28 cellular contexts compared by ENCODE assay signal in the genomic region with DNA sequence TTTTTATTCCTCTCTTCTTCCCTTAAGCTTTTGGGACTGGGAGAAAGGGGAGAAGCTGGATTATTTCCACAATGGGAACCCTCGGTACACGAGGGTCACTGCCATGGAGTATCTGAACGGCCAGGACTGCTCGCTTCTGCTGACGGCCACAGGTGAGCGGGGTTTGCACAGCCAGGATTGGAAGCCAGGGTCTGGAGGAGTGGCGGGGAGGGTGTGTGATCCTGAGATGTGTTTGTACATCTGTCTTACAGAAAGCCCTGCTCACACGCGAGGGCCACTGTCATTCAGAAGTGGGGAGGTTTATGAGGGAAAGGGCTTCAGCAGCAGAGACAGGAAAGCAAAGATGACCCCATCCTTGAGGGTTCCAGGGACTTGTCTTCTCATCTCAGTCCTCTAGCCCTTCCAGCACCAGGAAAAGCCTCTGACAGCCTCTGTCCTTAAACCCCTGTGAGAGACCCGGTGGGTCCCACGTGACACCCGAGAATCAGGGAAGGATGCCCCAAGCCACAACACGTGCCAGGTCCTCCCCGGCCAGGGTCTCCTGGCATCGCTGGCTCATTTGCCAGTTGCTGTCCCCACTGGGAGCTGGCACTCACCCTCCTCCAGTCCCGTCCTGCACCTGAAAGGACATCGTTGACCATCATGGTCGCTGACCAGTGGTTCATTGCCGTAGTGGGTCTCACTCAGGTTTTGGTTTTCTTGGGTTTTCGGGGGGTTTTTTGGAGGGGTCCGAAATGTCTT. TPM values are rescaled to one million over a fixed set of nuclear protein-coding genes. Genes with fewer than 3 reads are reported as not detected.
DNase-seq lines count a peak whose midpoint lies in the region; ATAC-seq and TF ChIP-seq lines count a peak whose summit lies in the region.
"Had no signal": no experiment of that assay in that cellular context is flagged by ENCODE, and none has a peak within 500 bp of the region (broad histone marks: within the 10 kb centered on the region; RNA-seq: fewer than 3 reads in every experiment).

No MANE protein-coding gene starts in this region.

- DNase-seq in T-helper 1 cell (no peak), chondrocyte (ENCODE audit: low spot score) (peak; percentile 79), osteoblast (ENCODE audit: insufficient read length, low spot score, missing footprints) (peak; percentile 79), C1 segment of cervical spinal cord (lab: John Stamatoyannopoulos, UW) (no peak), G401 (ENCODE audit: low spot score) (no peak)
- DNase-seq: activated CD4-positive, alpha-beta T cell treated with anti-CD3 and anti-CD28 coated beads for 4 hours; activated naive CD4-positive, alpha-beta T cell treated with anti-CD3 and anti-CD28 coated beads for 36 hours; activated T-cell treated with anti-CD3 and anti-CD28 coated beads, Interleukin-2, amount 50 U/mL, for 4 hours; amniotic stem cell; Caco-2; HCEC 1CT; hippocampal formation; Karpas-422; mesenchymal stem cell; NCI-H1930; NCI-H526; SIG-M5; T-helper 9 cell; trophoblast cell had no signal

- in situ Hi-C loops in G401 (cut with HindIII; ENCODE audit: low sequenced_read_pairs) = no loop called here

- H3K27me3 ChIP-seq in BLaER1 = peaks cover 54% of the 10 kb centered on the region
- H3K27me3 ChIP-seq in osteoblast (ENCODE audit: insufficient read depth, low read length) = no peaks in the 10 kb centered on the region
- H3K27me3 ChIP-seq: gastroesophageal sphincter had no signal

- H3K36me3 ChIP-seq in BLaER1 (peaks cover 62% of the 10 kb centered on the region), osteoblast (ENCODE audit: insufficient read depth, low read length) (peaks cover 11% of the 10 kb centered on the region)

- H3K79me2 ChIP-seq in osteoblast (ENCODE audit: insufficient read depth, low read length) = no peaks in the 10 kb centered on the region

- H3K9me3 ChIP-seq in BLaER1 = 0 out of 2 replicates have a peak, but pooled peaks cover 4% of the 10 kb centered on the region
- H3K9me3 ChIP-seq in osteoblast (ENCODE audit: low read depth, low read length) = no peaks in the 10 kb centered on the region
- H3K9me3 ChIP-seq: Caco-2, gastroesophageal sphincter had no signal

- peak overlapping the region; percentile 49 for H3K27ac Mint-ChIP-seq in T-helper 1 cell treated with Interleukin-12 subunit alpha and Interleukin-12 subunit beta and Interleukin-4 antibody, amounts not matched to agents 30 μg/mL and 1 μg/mL, for 36 hours
- H3K27ac Mint-ChIP-seq in chondrocyte (ENCODE audit: unreplicated experiment) = peak overlapping the region; percentile 12
- H3K27ac Mint-ChIP-seq: activated naive CD4-positive, alpha-beta T cell treated with anti-CD3 and anti-CD28 coated beads for 36 hours; progenitor cell of endocrine pancreas; stimulated activated effector memory CD8-positive, alpha-beta T cell treated with anti-CD3 and anti-CD28 coated beads, Interleukin-12 subunit alpha, Interleukin-12 subunit beta, amount 100 ng/mL, for 72 hours had no signal

- peaks cover 89% of the 10 kb centered on the region for H4K20me1 ChIP-seq in BLaER1
- no peaks in the 10 kb centered on the region for H4K20me1 ChIP-seq in osteoblast (ENCODE audit: insufficient read depth, low read length)

- no peak overlapping the region for H3K27ac ChIP-seq in BLaER1
- H3K27ac ChIP-seq in osteoblast (ENCODE audit: low read depth, low read length) = no peak overlapping the region
- H3K27ac ChIP-seq: 22Rv1, VCaP had no signal

- H3K36me3 Mint-ChIP-seq in T-helper 1 cell treated with Interleukin-12 subunit alpha and Interleukin-12 subunit beta and Interleukin-4 antibody, amounts not matched to agents 30 μg/mL and 1 μg/mL, for 36 hours (ENCODE audit: low read depth) = peaks cover 32% of the 10 kb centered on the region
- H3K36me3 Mint-ChIP-seq in chondrocyte (ENCODE audit: low read depth) = peaks cover 13% of the 10 kb centered on the region

- no peak overlapping the region for H2AFZ ChIP-seq in osteoblast (ENCODE audit: low read length)

- no peak overlapping the region for H3K9ac ChIP-seq in BLaER1

- no peaks in the 10 kb centered on the region for H3K27me3 Mint-ChIP-seq in T-helper 1 cell treated with Interleukin-12 subunit alpha and Interleukin-12 subunit beta and Interleukin-4 antibody, amounts not matched to agents 30 μg/mL and 1 μg/mL, for 36 hours (ENCODE audit: low read depth)
- H3K27me3 Mint-ChIP-seq in chondrocyte (ENCODE audit: low read depth) = no peaks in the 10 kb centered on the region
- H3K27me3 Mint-ChIP-seq: progenitor cell of endocrine pancreas had no signal

- H3K4me2 ChIP-seq in BLaER1 = peak overlapping the region; percentile 75
- H3K4me2 ChIP-seq in osteoblast (ENCODE audit: insufficient read depth, low read length) = no peak overlapping the region

- H3K4me3 Mint-ChIP-seq in T-helper 1 cell treated with Interleukin-12 subunit alpha and Interleukin-12 subunit beta and Interleukin-4 antibody, amounts not matched to agents 30 μg/mL and 1 μg/mL, for 36 hours = no peak overlapping the region
- no peak overlapping the region for H3K4me3 Mint-ChIP-seq in chondrocyte (ENCODE audit: unreplicated experiment)
- H3K4me3 Mint-ChIP-seq: activated naive CD4-positive, alpha-beta T cell treated with anti-CD3 and anti-CD28 coated beads for 36 hours; activated T-cell treated with anti-CD3 and anti-CD28 coated beads, Interleukin-2, amount 50 U/mL, for 4 hours; CD14-positive monocyte; stimulated activated effector memory CD8-positive, alpha-beta T cell treated with anti-CD3 and anti-CD28 coated beads, Interleukin-12 subunit alpha, Interleukin-12 subunit beta, amount 100 ng/mL, for 72 hours had no signal

- H3K4me3 ChIP-seq in BLaER1 = no peak overlapping the region
- H3K4me3 ChIP-seq in osteoblast (ENCODE audit: insufficient read depth, low read length) = no peak overlapping the region
- H3K4me3 ChIP-seq: gastroesophageal sphincter had no signal

- TF ChIP-seq CTCF in chondrocyte (IDR thresholded peaks at IDR 0.05) (no peak), osteoblast (IDR thresholded peaks at IDR 0.05; ENCODE audit: extremely low read depth, low read depth, low read length) (no peak)

- H3K4me1 Mint-ChIP-seq in T-helper 1 cell treated with Interleukin-12 subunit alpha and Interleukin-12 subunit beta and Interleukin-4 antibody, amounts not matched to agents 30 μg/mL and 1 μg/mL, for 36 hours (ENCODE audit: low read depth) = peaks cover under 1% of the 10 kb centered on the region
- H3K4me1 Mint-ChIP-seq in chondrocyte (ENCODE audit: low read depth) = peaks cover 16% of the 10 kb centered on the region
- H3K4me1 Mint-ChIP-seq: CD14-positive monocyte; stimulated activated effector memory CD8-positive, alpha-beta T cell treated with anti-CD3 and anti-CD28 coated beads, Interleukin-12 subunit alpha, Interleukin-12 subunit beta, amount 100 ng/mL, for 72 hours had no signal

- peaks cover 69% of the 10 kb centered on the region for H3K4me1 ChIP-seq in BLaER1
- H3K4me1 ChIP-seq in osteoblast (ENCODE audit: insufficient read depth, low read length) = peaks cover 1% of the 10 kb centered on the region
- H3K4me1 ChIP-seq: Caco-2 had no signal

- H3K9me3 Mint-ChIP-seq in T-helper 1 cell treated with Interleukin-12 subunit alpha and Interleukin-12 subunit beta and Interleukin-4 antibody, amounts not matched to agents 30 μg/mL and 1 μg/mL, for 36 hours = no peaks in the 10 kb centered on the region
- H3K9me3 Mint-ChIP-seq in chondrocyte (ENCODE audit: low read depth) = no peaks in the 10 kb centered on the region
- H3K9me3 Mint-ChIP-seq: activated naive CD4-positive, alpha-beta T cell treated with anti-CD3 and anti-CD28 coated beads for 36 hours; activated T-cell treated with anti-CD3 and anti-CD28 coated beads, Interleukin-2, amount 50 U/mL, for 4 hours; stimulated activated effector memory CD8-positive, alpha-beta T cell treated with anti-CD3 and anti-CD28 coated beads, Interleukin-12 subunit alpha, Interleukin-12 subunit beta, amount 100 ng/mL, for 72 hours had no signal

- no peak for ATAC-seq in HG03439 (IDR thresholded peaks at IDR 0.05; ENCODE audit: unreplicated experiment)
- ATAC-seq: activated T-cell treated with anti-CD3 and anti-CD28 coated beads, Interleukin-2, amount 50 U/mL, for 4 hours; gastroesophageal sphincter; stimulated activated effector memory CD8-positive, alpha-beta T cell treated with anti-CD3 and anti-CD28 coated beads, Interleukin-12 subunit alpha, Interleukin-12 subunit beta, amount 100 ng/mL, for 72 hours had no signal

RNA-seq across cellular contexts. Expression of a gene that starts 44.3 kb away (rescaled TPM):
- total RNA-seq in chondrocyte = 27.6 to 33.0 TPM (median 28.4 TPM) in 3 replicates
- total RNA-seq in osteoblast = 21.4 and 21.8 TPM in 2 replicates
- total RNA-seq in G401 (2014; rRNA removed; shearing (Covaris generic)) = 51.8 and 65.5 TPM in 2 replicates

Comparison
In these comparisons a context has a peak if more than half of its experiments do, and no peak if none do; other contexts are left out.
1. DNase-seq: peak in chondrocyte (single experiment) and osteoblast (single experiment); none in T-helper 1 cell (0 of 5), C1 segment of cervical spinal cord (0 of 14) and G401 (single experiment).